Comparison of ENCODE assay signal across 2 cellular contexts in the genomic region with DNA sequence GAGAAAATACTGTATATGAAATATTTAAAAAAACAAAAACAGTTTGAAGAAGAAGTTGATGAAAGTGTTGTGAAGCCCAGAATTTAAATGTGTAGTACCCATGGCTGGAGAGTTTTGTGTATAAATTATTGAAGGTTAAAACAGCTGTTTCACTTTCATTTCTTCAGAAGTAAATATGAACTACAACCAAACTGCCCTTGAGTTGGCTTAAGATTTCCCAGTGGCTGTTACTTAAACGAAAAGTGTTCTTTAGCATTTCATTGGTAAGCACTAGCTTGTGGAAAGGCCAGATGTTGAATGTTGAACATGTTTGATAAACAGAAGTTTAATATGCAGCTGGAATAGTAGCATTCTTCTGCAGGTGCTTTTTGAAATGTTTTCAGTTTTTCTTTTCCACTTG.
TF ChIP-seq lines count a peak whose summit lies in the region.

No MANE protein-coding gene starts in this region.

TF ChIP-seq in liver, 16 proteins besides CTCF, POLR2A, EP300 and RAD21 (continued from another document):
- TF ChIP-seq SP1 (IDR thresholded peaks at IDR 0.05) (no peak), FOXA1 (IDR thresholded peaks at IDR 0.05) (no peak)

TF ChIP-seq in HepG2, 621 proteins besides CTCF, POLR2A, EP300 and RAD21 (continued from another document):
- TF ChIP-seq, protein P1, sequence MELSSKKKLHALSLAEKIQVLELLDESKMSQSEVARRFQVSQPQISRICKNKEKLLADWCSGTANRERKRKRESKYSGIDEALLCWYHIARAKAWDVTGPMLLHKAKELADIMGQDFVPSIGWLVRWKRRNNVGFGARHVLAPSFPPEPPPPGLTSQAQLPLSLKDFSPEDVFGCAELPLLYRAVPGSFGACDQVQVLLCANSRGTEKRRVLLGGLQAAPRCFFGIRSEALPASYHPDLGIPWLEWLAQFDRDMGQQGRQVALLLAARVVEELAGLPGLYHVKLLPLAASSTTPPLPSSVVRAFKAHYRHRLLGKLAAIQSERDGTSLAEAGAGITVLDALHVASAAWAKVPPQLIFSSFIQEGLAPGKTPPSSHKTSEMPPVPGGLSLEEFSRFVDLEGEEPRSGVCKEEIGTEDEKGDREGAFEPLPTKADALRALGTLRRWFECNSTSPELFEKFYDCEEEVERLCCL (CRISPR knock-in tag; IDR thresholded peaks at IDR 0.05; ENCODE audit: borderline replicate concordance) = no peak
- TF ChIP-seq TAF15 (IDR thresholded peaks at IDR 0.05; ENCODE audit: low read depth, low read length, poor library complexity, severe bottlenecking) (no peak), ZNF607 (CRISPR knock-in tag; IDR thresholded peaks at IDR 0.05; ENCODE audit: borderline replicate concordance) (no peak), PAX8 (CRISPR knock-in tag; IDR thresholded peaks at IDR 0.05; ENCODE audit: borderline replicate concordance) (no peak)
- TF ChIP-seq, protein P2, sequence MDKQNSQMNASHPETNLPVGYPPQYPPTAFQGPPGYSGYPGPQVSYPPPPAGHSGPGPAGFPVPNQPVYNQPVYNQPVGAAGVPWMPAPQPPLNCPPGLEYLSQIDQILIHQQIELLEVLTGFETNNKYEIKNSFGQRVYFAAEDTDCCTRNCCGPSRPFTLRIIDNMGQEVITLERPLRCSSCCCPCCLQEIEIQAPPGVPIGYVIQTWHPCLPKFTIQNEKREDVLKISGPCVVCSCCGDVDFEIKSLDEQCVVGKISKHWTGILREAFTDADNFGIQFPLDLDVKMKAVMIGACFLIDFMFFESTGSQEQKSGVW (CRISPR knock-in tag; IDR thresholded peaks at IDR 0.05; ENCODE audit: borderline replicate concordance) = no peak
TF ChIP-seq in HepG2: peak in this region for 0.
